ENCODE assay signal across 8 cellular contexts in genomic region chr7:123154231-123154860, GRCh38. TPM values are rescaled to one million over a fixed set of nuclear protein-coding genes. Genes with fewer than 3 reads are reported as not detected.
DNase-seq lines count a peak whose midpoint lies in the region; ATAC-seq and TF ChIP-seq lines count a peak whose summit lies in the region.

No MANE protein-coding gene starts in this region.

- no peak overlapping the region for H3K9ac ChIP-seq in parathyroid adenoma

- H3K4me2 ChIP-seq in parathyroid adenoma (ENCODE audit: low read length), result no peak overlapping the region

- H3K4me1 ChIP-seq in parathyroid adenoma, result no peaks in the 10 kb centered on the region

- ATAC-seq in HG03469 (IDR thresholded peaks at IDR 0.05; ENCODE audit: unreplicated experiment), result peak; percentile 99
- peak; percentile 56 for ATAC-seq in activated T-helper 17 cell treated with anti-CD3 and anti-CD28 coated beads, Interleukin-2, amount 50 U/mL, for 72 hours (replicated peaks)

- H3K9me3 Mint-ChIP-seq in activated T-helper 17 cell treated with anti-CD3 and anti-CD28 coated beads, Interleukin-2, amount 50 U/mL, for 72 hours, result no peaks in the 10 kb centered on the region

- H3K27ac ChIP-seq in parathyroid adenoma, result no peak overlapping the region

- DNase-seq in ELF-1 (ENCODE audit: low read depth, low spot score) (peak; percentile 47), GM20000 (ENCODE audit: low spot score) (peak; percentile 39), NCI-H510A treated with DMSO at 0.1 percent for 48 hours (lab: John Stamatoyannopoulos, UW) (peak; percentile 67), glomerular endothelial cell (ENCODE audit: extremely low read depth, low read depth, low spot score) (peak; percentile 86), activated gamma-delta T cell treated with Interleukin-2 at 50 U/mL for 16 hours (no peak)

- H3K9me3 ChIP-seq in parathyroid adenoma (ENCODE audit: control insufficient read depth, low read length), result no peaks in the 10 kb centered on the region

- no peaks in the 10 kb centered on the region for H3K4me1 Mint-ChIP-seq in activated T-helper 17 cell treated with anti-CD3 and anti-CD28 coated beads, Interleukin-2, amount 50 U/mL, for 72 hours

- H3K36me3 ChIP-seq in parathyroid adenoma (ENCODE audit: control insufficient read depth, insufficient read depth, low read length), result no peaks in the 10 kb centered on the region

- H3K79me2 ChIP-seq in parathyroid adenoma, result no peaks in the 10 kb centered on the region

- H3K4me3 Mint-ChIP-seq in activated T-helper 17 cell treated with anti-CD3 and anti-CD28 coated beads, Interleukin-2, amount 50 U/mL, for 72 hours, result no peak overlapping the region

- H3K27me3 ChIP-seq in parathyroid adenoma (ENCODE audit: control insufficient read depth, insufficient read depth, low read length), result no peaks in the 10 kb centered on the region

- peak; percentile 34 for TF ChIP-seq CTCF in GM20000 (IDR thresholded peaks at IDR 0.05; ENCODE audit: extremely low read depth, missing control alignments)
- peak; percentile 61 for TF ChIP-seq CTCF in parathyroid adenoma (IDR thresholded peaks at IDR 0.05)

- H3K27ac Mint-ChIP-seq in activated T-helper 17 cell treated with anti-CD3 and anti-CD28 coated beads, Interleukin-2, amount 50 U/mL, for 72 hours, result no peak overlapping the region

- H3K27me3 Mint-ChIP-seq in activated T-helper 17 cell treated with anti-CD3 and anti-CD28 coated beads, Interleukin-2, amount 50 U/mL, for 72 hours, result no peaks in the 10 kb centered on the region

- no peaks in the 10 kb centered on the region for H3K36me3 Mint-ChIP-seq in activated T-helper 17 cell treated with anti-CD3 and anti-CD28 coated beads, Interleukin-2, amount 50 U/mL, for 72 hours (ENCODE audit: low read depth)

- no peak overlapping the region for H2AFZ ChIP-seq in parathyroid adenoma

- H3K4me3 ChIP-seq in parathyroid adenoma (ENCODE audit: low read depth, low read length), result no peak overlapping the region

RNA-seq across cellular contexts. Expression of gene SLC13A1, which starts 45.4 kb away (rescaled TPM):
- total RNA-seq in activated T-helper 17 cell treated with anti-CD3 and anti-CD28 coated beads, Interleukin-2, amount 50 U/mL, for 72 hours, result not detected
- not detected in 2 replicates for total RNA-seq in glomerular endothelial cell
